Comparison of ENCODE assay signal across 22 cellular contexts in the genomic region with DNA sequence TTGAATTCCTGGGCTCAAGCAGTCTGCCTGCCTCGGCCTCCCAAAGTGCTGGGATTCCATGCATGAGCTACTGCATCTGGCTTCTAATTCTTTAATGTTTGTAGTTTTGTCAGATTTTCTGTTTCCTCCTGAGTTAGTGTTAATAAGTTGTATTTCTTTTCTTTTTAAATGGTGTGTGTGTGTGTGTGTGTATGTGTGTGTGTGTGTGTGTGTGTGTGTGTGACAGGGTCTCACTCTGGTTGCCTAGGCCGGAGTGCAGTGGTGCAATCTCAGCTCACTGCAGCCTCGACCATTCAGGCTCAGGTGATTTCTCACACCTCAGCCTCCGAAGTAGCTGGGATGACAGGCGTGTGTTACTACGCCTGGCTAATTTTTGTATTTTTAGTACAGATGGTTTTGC.
"Had no signal": no experiment of that assay in that cellular context is flagged by ENCODE, and none has a peak within 500 bp of the region (broad histone marks: within the 10 kb centered on the region; RNA-seq: fewer than 3 reads in every experiment).

No MANE protein-coding gene starts in this region.

- H3K27ac ChIP-seq: breast epithelium, coronary artery, esophagus squamous epithelium, left ventricle myocardium inferior, pancreas, right atrium auricular region, uterus had no signal

- H3K27ac Mint-ChIP-seq: activated CD8-positive, alpha-beta T cell treated with anti-CD3 and anti-CD28 coated beads, Interleukin-2, amount 10 ng/mL, durations not matched to agents 7 days and 5 days; activated naive CD4-positive, alpha-beta T cell treated with anti-CD3 and anti-CD28 coated beads for 36 hours; activated naive CD8-positive, alpha-beta T cell treated with anti-CD3 and anti-CD28 coated beads, Interleukin-2, amount 10 ng/mL, durations not matched to agents 7 days and 5 days; activated T-helper 2 cell treated with anti-CD3 and anti-CD28 coated beads, Interferon-gamma antibody, Interleukin-2, Interleukin-4, amounts not matched to agents 10 μg/mL and 5 μg/mL and 100 μg/mL, durations not matched to agents 14 hours and 24 hours and 36 hours; endodermal cell; nephron had no signal

- DNase-seq: activated CD4-positive, alpha-beta T cell treated with anti-CD3 and anti-CD28 coated beads, Interleukin-2, amount 50 U/mL, for 1 hour; activated CD4-positive, CD25-positive, alpha-beta regulatory T cell treated with anti-CD3 and anti-CD28 coated beads, Interleukin-2, amount 50 U/mL, for 72 hours; activated CD8-positive, alpha-beta T cell treated with anti-CD3 and anti-CD28 coated beads, Interleukin-2, amount 10 ng/mL, durations not matched to agents 7 days and 5 days; activated naive CD4-positive, alpha-beta T cell treated with anti-CD3 and anti-CD28 coated beads for 36 hours; activated naive CD8-positive, alpha-beta T cell treated with anti-CD3 and anti-CD28 coated beads, Interleukin-2, amount 10 ng/mL, durations not matched to agents 7 days and 5 days; amniotic stem cell; endodermal cell; esophagus squamous epithelium; gastrocnemius medialis; head of caudate nucleus; hypothalamus; left ventricle myocardium inferior; pancreas; psoas muscle; stimulated activated CD4-positive, alpha-beta T cell treated with anti-CD3 and anti-CD28 coated beads, Interleukin-12 subunit alpha, Interleukin-12 subunit beta, amount 100 ng/mL, for 4 hours; trophoblast cell; uterus had no signal

- H3K4me1 ChIP-seq: breast epithelium, pancreas had no signal

- H3K27me3 Mint-ChIP-seq: activated naive CD8-positive, alpha-beta T cell treated with anti-CD3 and anti-CD28 coated beads, Interleukin-2, amount 10 ng/mL, durations not matched to agents 7 days and 5 days had no signal

- H3K4me3 Mint-ChIP-seq: activated CD8-positive, alpha-beta T cell treated with anti-CD3 and anti-CD28 coated beads, Interleukin-2, amount 10 ng/mL, durations not matched to agents 7 days and 5 days; activated naive CD4-positive, alpha-beta T cell treated with anti-CD3 and anti-CD28 coated beads for 36 hours; activated naive CD8-positive, alpha-beta T cell treated with anti-CD3 and anti-CD28 coated beads, Interleukin-2, amount 10 ng/mL, durations not matched to agents 7 days and 5 days; endodermal cell; nephron had no signal

- H3K9me3 ChIP-seq: breast epithelium, esophagus squamous epithelium, gastrocnemius medialis, left ventricle myocardium inferior, pancreas, psoas muscle, right atrium auricular region, uterus had no signal

- ATAC-seq: activated CD8-positive, alpha-beta T cell treated with anti-CD3 and anti-CD28 coated beads, Interleukin-2, amount 10 ng/mL, durations not matched to agents 7 days and 5 days; gastrocnemius medialis; pancreas; psoas muscle had no signal

- H3K36me3 ChIP-seq: breast epithelium, pancreas, right atrium auricular region, uterus had no signal

- H3K9me3 Mint-ChIP-seq: activated naive CD4-positive, alpha-beta T cell treated with anti-CD3 and anti-CD28 coated beads for 36 hours; activated naive CD8-positive, alpha-beta T cell treated with anti-CD3 and anti-CD28 coated beads, Interleukin-2, amount 10 ng/mL, durations not matched to agents 7 days and 5 days; activated T-helper 2 cell treated with anti-CD3 and anti-CD28 coated beads, Interferon-gamma antibody, Interleukin-2, Interleukin-4, amounts not matched to agents 10 μg/mL and 5 μg/mL and 100 μg/mL, durations not matched to agents 14 hours and 24 hours and 36 hours; endodermal cell; nephron had no signal

- H3K27me3 ChIP-seq: breast epithelium, esophagus squamous epithelium, gastrocnemius medialis, pancreas, right atrium auricular region, uterus had no signal

- H3K4me3 ChIP-seq: breast epithelium, coronary artery, esophagus squamous epithelium, gastrocnemius medialis, left ventricle myocardium inferior, pancreas, psoas muscle, right atrium auricular region, uterus had no signal
